In genomic region chr9:96492993-96493531, GRCh38 we compare ENCODE assay signal across 23 cellular contexts.
"Had no signal": no experiment of that assay in that cellular context is flagged by ENCODE, and none has a peak within 500 bp of the region (broad histone marks: within the 10 kb centered on the region; RNA-seq: fewer than 3 reads in every experiment).

No MANE protein-coding gene starts in this region.

- H3K9me3 Mint-ChIP-seq: activated naive CD4-positive, alpha-beta T cell treated with anti-CD3 and anti-CD28 coated beads, Interleukin-2, amount 10 ng/mL, durations not matched to agents 7 days and 5 days; activated naive CD8-positive, alpha-beta T cell treated with anti-CD3 and anti-CD28 coated beads, Interleukin-2, amount 10 ng/mL, durations not matched to agents 7 days and 5 days; central memory CD8-positive, alpha-beta T cell; T-cell; T-helper 2 cell treated with Interferon-gamma antibody and Interleukin-4, amounts not matched to agents 5 μg/mL and 100 μg/mL, for 36 hours; type B pancreatic cell had no signal

- H3K27ac Mint-ChIP-seq: activated naive CD4-positive, alpha-beta T cell treated with anti-CD3 and anti-CD28 coated beads, Interleukin-2, amount 10 ng/mL, durations not matched to agents 7 days and 5 days; activated naive CD8-positive, alpha-beta T cell treated with anti-CD3 and anti-CD28 coated beads, Interleukin-2, amount 10 ng/mL, durations not matched to agents 7 days and 5 days; T-helper 2 cell treated with Interferon-gamma antibody and Interleukin-4, amounts not matched to agents 5 μg/mL and 100 μg/mL, for 36 hours; type B pancreatic cell had no signal

- H3K27me3 ChIP-seq: breast epithelium, esophagus squamous epithelium, heart right ventricle, right atrium auricular region, uterus had no signal

- H3K4me3 Mint-ChIP-seq: activated naive CD4-positive, alpha-beta T cell treated with anti-CD3 and anti-CD28 coated beads, Interleukin-2, amount 10 ng/mL, durations not matched to agents 7 days and 5 days; activated naive CD8-positive, alpha-beta T cell treated with anti-CD3 and anti-CD28 coated beads, Interleukin-2, amount 10 ng/mL, durations not matched to agents 7 days and 5 days; central memory CD8-positive, alpha-beta T cell; T-cell; T-helper 2 cell treated with Interferon-gamma antibody and Interleukin-4, amounts not matched to agents 5 μg/mL and 100 μg/mL, for 36 hours; type B pancreatic cell had no signal

- H3K27ac ChIP-seq: epithelial cell of prostate, esophagus squamous epithelium, uterus had no signal

- ATAC-seq: heart right ventricle, left lobe of liver, T-cell had no signal

- H3K9me3 ChIP-seq: breast epithelium, esophagus squamous epithelium, heart right ventricle, right atrium auricular region, uterus had no signal

- H3K4me1 ChIP-seq: breast epithelium, uterus had no signal

- H3K4me3 ChIP-seq: esophagus squamous epithelium, heart right ventricle, lung, right atrium auricular region, uterus had no signal

- DNase-seq: activated CD4-positive, alpha-beta T cell treated with anti-CD3 and anti-CD28 coated beads for 48 hours; activated CD4-positive, alpha-beta T cell treated with anti-CD3 and anti-CD28 coated beads, Interleukin-2, amount 50 U/mL, for 48 hours; activated CD8-positive, alpha-beta memory T cell treated with anti-CD3 and anti-CD28 coated beads, Interleukin-2, amount 50 U/mL, for 4 hours; activated gamma-delta T cell; activated naive CD4-positive, alpha-beta T cell treated with anti-CD3 and anti-CD28 coated beads, Interleukin-2, amount 10 ng/mL, durations not matched to agents 7 days and 5 days; activated naive CD8-positive, alpha-beta T cell treated with anti-CD3 and anti-CD28 coated beads, Interleukin-2, amount 10 ng/mL, durations not matched to agents 7 days and 5 days; activated T-cell treated with anti-CD3 and anti-CD28 coated beads, Interleukin-2, amount 50 U/mL, for 1 hour; dermis blood vessel endothelial cell; effector CD8-positive, alpha-beta T cell; esophagus squamous epithelium; heart right ventricle; kidney glomerular epithelial cell; stimulated activated naive CD4-positive, alpha-beta T cell; T-cell; uterus had no signal

- H3K36me3 ChIP-seq: breast epithelium, uterus had no signal

- H3K27me3 Mint-ChIP-seq: activated naive CD4-positive, alpha-beta T cell treated with anti-CD3 and anti-CD28 coated beads, Interleukin-2, amount 10 ng/mL, durations not matched to agents 7 days and 5 days; activated naive CD8-positive, alpha-beta T cell treated with anti-CD3 and anti-CD28 coated beads, Interleukin-2, amount 10 ng/mL, durations not matched to agents 7 days and 5 days; central memory CD8-positive, alpha-beta T cell; T-cell; type B pancreatic cell had no signal
